ENCODE assay signal across 10 cellular contexts in the genomic region with DNA sequence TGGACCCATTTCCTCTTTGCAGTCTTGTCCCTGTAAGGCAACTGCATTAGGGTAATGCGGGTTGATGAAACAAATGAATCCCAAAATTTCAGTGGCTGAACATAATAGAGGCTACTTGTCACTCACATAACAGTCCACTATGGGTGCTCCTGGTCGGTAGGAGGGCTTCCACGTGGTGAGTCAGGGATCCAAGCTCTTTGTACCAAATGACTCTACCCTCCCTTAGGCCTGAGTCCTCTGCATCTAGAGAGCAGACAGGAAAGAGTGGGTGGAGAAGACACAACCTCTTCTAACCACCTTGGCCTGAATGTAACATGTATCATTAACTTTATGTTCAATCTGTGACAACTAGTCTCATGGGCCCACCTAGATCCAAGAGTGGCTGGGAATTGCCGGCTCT.
DNase-seq lines count a peak whose midpoint lies in the region; ATAC-seq, FAIRE-seq and TF ChIP-seq lines count a peak whose summit lies in the region.
"Had no signal": no experiment of that assay in that cellular context is flagged by ENCODE, and none has a peak within 500 bp of the region (broad histone marks: within the 10 kb centered on the region; RNA-seq: fewer than 3 reads in every experiment).

No MANE protein-coding gene starts in this region.

- TF ChIP-seq CTCF in GM12878 (IDR thresholded peaks at IDR 0.05 in 2 of 3, conservative IDR thresholded peaks at IDR 0.05 in 1 of 3; ENCODE audit: control insufficient read depth in 2 of 3, extremely low read depth in 1 of 3, insufficient read depth in 1 of 3, low read depth in 3 of 3, low read length in 3 of 3) (no peak), progenitor cell of endocrine pancreas (IDR thresholded peaks at IDR 0.05; ENCODE audit: unreplicated experiment) (no peak)

- no peak for TF ChIP-seq RAD21 in GM12878 (IDR thresholded peaks at IDR 0.05; ENCODE audit: insufficient read depth, low read depth, low read length)

- SMC1A ChIA-PET in GM12878 (lab: Charles Lee; ENCODE audit: uncharacterized antibody, unreplicated experiment): no interaction called here

- H3K4me3 ChIP-seq in GM12878: no peak overlapping the region
- H3K4me3 ChIP-seq: tibial artery had no signal

- H3K27me3 ChIP-seq in GM12878 (replicated peaks in 1 of 2; ENCODE audit: control insufficient read depth in 2 of 2, insufficient read depth in 2 of 2, low read length in 1 of 2): no peaks in the 10 kb centered on the region
- H3K27me3 ChIP-seq: tibial artery had no signal

- H3K27ac ChIP-seq in GM12878 (ENCODE audit: control insufficient read depth, insufficient read depth): no peak overlapping the region
- H3K27ac ChIP-seq: tibial artery had no signal

- TF ChIP-seq EP300 in GM12878 (IDR thresholded peaks at IDR 0.05; ENCODE audit: borderline replicate concordance in 1 of 2, control insufficient read depth in 1 of 2, low read depth in 2 of 2, low read length in 2 of 2): no peak

- no peaks in the 10 kb centered on the region for H3K36me3 ChIP-seq in GM12878 (ENCODE audit: control insufficient read depth in 2 of 2, insufficient read depth in 2 of 2, low read length in 1 of 2)
- H3K36me3 ChIP-seq: tibial artery had no signal

- POLR2A ChIA-PET in GM12878 (lab: Charles Lee): interaction anchor here (0.6 kb wide), 1 partner anchor 611 kb away, joined by 4 read pairs; no protein-coding TSS in a partner anchor

- 25% methylated on average over 4 of the region's 4 CpGs for WGBS in GM12878 (ENCODE audit: insufficient coverage, insufficient replicate concordance, low lambda C conversion rate, missing lambda C conversion rate)

- H3K4me2 ChIP-seq in GM12878 (ENCODE audit: control insufficient read depth, insufficient read depth): no peak overlapping the region

- peaks cover 29% of the 10 kb centered on the region for H3K4me1 Mint-ChIP-seq in activated naive CD4-positive, alpha-beta T cell treated with anti-CD3 and anti-CD28 coated beads for 36 hours (ENCODE audit: low read depth)
- H3K4me1 Mint-ChIP-seq in stimulated activated naive CD8-positive, alpha-beta T cell treated with anti-CD3 and anti-CD28 coated beads, Interleukin-15, amount 100 ng/mL, for 72 hours: peaks cover 37% of the 10 kb centered on the region
- peaks cover 4% of the 10 kb centered on the region for H3K4me1 Mint-ChIP-seq in progenitor cell of endocrine pancreas (ENCODE audit: low read depth)

- RAD21 ChIA-PET in GM12878 (lab: Charles Lee; ENCODE audit: unreplicated experiment): no interaction called here

- peak; percentile 80 for ATAC-seq in HG02884 (IDR thresholded peaks at IDR 0.05; ENCODE audit: unreplicated experiment)
- ATAC-seq in GM12878: peak; percentile 31
- peak; percentile 93 for ATAC-seq in stimulated activated naive CD8-positive, alpha-beta T cell treated with anti-CD3 and anti-CD28 coated beads, Interleukin-15, amount 100 ng/mL, for 72 hours
- ATAC-seq: left colon had no signal

- H3K9ac ChIP-seq in GM12878 (ENCODE audit: control insufficient read depth, insufficient read depth, low read length): no peak overlapping the region

- BruUV-seq in GM12878 (replicated peaks; lab: Mats Ljungman, UMichigan): no TSS peak

- FAIRE-seq in GM12878 (lab: Jason Lieb, UNC): peak; percentile 27

- intact Hi-C loops in activated naive CD4-positive, alpha-beta T cell treated with anti-CD3 and anti-CD28 coated beads for 36 hours (cut with micrococcal nuclease): loop anchor here (1.0 kb wide), 1 partner anchor 18 kb away; no protein-coding TSS in a partner anchor
- intact Hi-C loops in GM12878 (cut with micrococcal nuclease; ENCODE audit: unreplicated experiment): no loop called here

- H2AFZ ChIP-seq in GM12878 (ENCODE audit: control insufficient read depth, low read depth, low read length): no peak overlapping the region

- in situ Hi-C loops in GM12878 (cut with MboI): no loop called here

- H3K4me3 Mint-ChIP-seq in activated naive CD4-positive, alpha-beta T cell treated with anti-CD3 and anti-CD28 coated beads for 36 hours: no peak overlapping the region
- H3K4me3 Mint-ChIP-seq in stimulated activated naive CD8-positive, alpha-beta T cell treated with anti-CD3 and anti-CD28 coated beads, Interleukin-15, amount 100 ng/mL, for 72 hours: peak overlapping the region in 1 of 2 donors; percentile 58
- no peak overlapping the region for H3K4me3 Mint-ChIP-seq in progenitor cell of endocrine pancreas (ENCODE audit: low read depth)

- H4K20me1 ChIP-seq in GM12878 (ENCODE audit: control insufficient read depth, insufficient read depth): no peaks in the 10 kb centered on the region

- TF ChIP-seq POLR2A in GM12878 (IDR thresholded peaks at IDR 0.05; ENCODE audit: low read depth, low read length): no peak

- H3K79me2 ChIP-seq in GM12878 (ENCODE audit: control insufficient read depth, insufficient read depth, low read length): no peaks in the 10 kb centered on the region

- peak; percentile 45 for DNase-seq in activated naive CD4-positive, alpha-beta T cell treated with anti-CD3 and anti-CD28 coated beads for 36 hours
- no peak for DNase-seq in activated naive CD4-positive, alpha-beta T cell (lab: John Stamatoyannopoulos, UW)
- peak; percentile 15 for DNase-seq in GM12878 (ENCODE audit: low read depth, low spot score)
- DNase-seq in stimulated activated naive CD8-positive, alpha-beta T cell treated with anti-CD3 and anti-CD28 coated beads, Interleukin-15, amount 100 ng/mL, for 72 hours: peak; percentile 32 to 44
- no peak for DNase-seq in progenitor cell of endocrine pancreas (ENCODE audit: low spot score, unreplicated experiment)
- DNase-seq in effector CD8-positive, alpha-beta T cell (lab: John Stamatoyannopoulos, UW): no peak
- DNase-seq in COR-L47 (lab: John Stamatoyannopoulos, UW): no peak
- DNase-seq: left colon, tibial artery had no signal

- CTCF ChIA-PET in activated naive CD4-positive, alpha-beta T cell treated with anti-CD3 and anti-CD28 coated beads for 36 hours (lab: Charles Lee): no interaction called here
- CTCF ChIA-PET in GM12878 (lab: Yijun Ruan, JAX): no interaction called here

- no peak overlapping the region for H3K27ac Mint-ChIP-seq in activated naive CD4-positive, alpha-beta T cell treated with anti-CD3 and anti-CD28 coated beads for 36 hours
- peak overlapping the region; percentile 14 to 76 for H3K27ac Mint-ChIP-seq in stimulated activated naive CD8-positive, alpha-beta T cell treated with anti-CD3 and anti-CD28 coated beads, Interleukin-15, amount 100 ng/mL, for 72 hours
- H3K27ac Mint-ChIP-seq in progenitor cell of endocrine pancreas: no peak overlapping the region

- H3K36me3 Mint-ChIP-seq in activated naive CD4-positive, alpha-beta T cell treated with anti-CD3 and anti-CD28 coated beads for 36 hours (ENCODE audit: low read depth): no peaks in the 10 kb centered on the region
- H3K36me3 Mint-ChIP-seq in progenitor cell of endocrine pancreas (ENCODE audit: insufficient read depth): no peaks in the 10 kb centered on the region

- no peaks in the 10 kb centered on the region for H3K4me1 ChIP-seq in GM12878 (ENCODE audit: control insufficient read depth, insufficient read depth, low read length)

- no peaks in the 10 kb centered on the region for H3K27me3 Mint-ChIP-seq in activated naive CD4-positive, alpha-beta T cell treated with anti-CD3 and anti-CD28 coated beads for 36 hours (ENCODE audit: low read depth)
- H3K27me3 Mint-ChIP-seq in stimulated activated naive CD8-positive, alpha-beta T cell treated with anti-CD3 and anti-CD28 coated beads, Interleukin-15, amount 100 ng/mL, for 72 hours: no peaks in the 10 kb centered on the region
- no peaks in the 10 kb centered on the region for H3K27me3 Mint-ChIP-seq in progenitor cell of endocrine pancreas

- no peaks in the 10 kb centered on the region for H3K9me3 ChIP-seq in GM12878 (replicated peaks; ENCODE audit: control insufficient read depth, insufficient read depth, low read length)
- H3K9me3 ChIP-seq: tibial artery had no signal

- no peaks in the 10 kb centered on the region for H3K9me3 Mint-ChIP-seq in activated naive CD4-positive, alpha-beta T cell treated with anti-CD3 and anti-CD28 coated beads for 36 hours
- H3K9me3 Mint-ChIP-seq in stimulated activated naive CD8-positive, alpha-beta T cell treated with anti-CD3 and anti-CD28 coated beads, Interleukin-15, amount 100 ng/mL, for 72 hours: no peaks in the 10 kb centered on the region
- peaks cover 2% of the 10 kb centered on the region for H3K9me3 Mint-ChIP-seq in progenitor cell of endocrine pancreas (ENCODE audit: low read depth)

TF ChIP-seq in GM12878, 131 proteins besides CTCF, POLR2A, EP300 and RAD21 (continues in another document):
- TF ChIP-seq, protein P1, sequence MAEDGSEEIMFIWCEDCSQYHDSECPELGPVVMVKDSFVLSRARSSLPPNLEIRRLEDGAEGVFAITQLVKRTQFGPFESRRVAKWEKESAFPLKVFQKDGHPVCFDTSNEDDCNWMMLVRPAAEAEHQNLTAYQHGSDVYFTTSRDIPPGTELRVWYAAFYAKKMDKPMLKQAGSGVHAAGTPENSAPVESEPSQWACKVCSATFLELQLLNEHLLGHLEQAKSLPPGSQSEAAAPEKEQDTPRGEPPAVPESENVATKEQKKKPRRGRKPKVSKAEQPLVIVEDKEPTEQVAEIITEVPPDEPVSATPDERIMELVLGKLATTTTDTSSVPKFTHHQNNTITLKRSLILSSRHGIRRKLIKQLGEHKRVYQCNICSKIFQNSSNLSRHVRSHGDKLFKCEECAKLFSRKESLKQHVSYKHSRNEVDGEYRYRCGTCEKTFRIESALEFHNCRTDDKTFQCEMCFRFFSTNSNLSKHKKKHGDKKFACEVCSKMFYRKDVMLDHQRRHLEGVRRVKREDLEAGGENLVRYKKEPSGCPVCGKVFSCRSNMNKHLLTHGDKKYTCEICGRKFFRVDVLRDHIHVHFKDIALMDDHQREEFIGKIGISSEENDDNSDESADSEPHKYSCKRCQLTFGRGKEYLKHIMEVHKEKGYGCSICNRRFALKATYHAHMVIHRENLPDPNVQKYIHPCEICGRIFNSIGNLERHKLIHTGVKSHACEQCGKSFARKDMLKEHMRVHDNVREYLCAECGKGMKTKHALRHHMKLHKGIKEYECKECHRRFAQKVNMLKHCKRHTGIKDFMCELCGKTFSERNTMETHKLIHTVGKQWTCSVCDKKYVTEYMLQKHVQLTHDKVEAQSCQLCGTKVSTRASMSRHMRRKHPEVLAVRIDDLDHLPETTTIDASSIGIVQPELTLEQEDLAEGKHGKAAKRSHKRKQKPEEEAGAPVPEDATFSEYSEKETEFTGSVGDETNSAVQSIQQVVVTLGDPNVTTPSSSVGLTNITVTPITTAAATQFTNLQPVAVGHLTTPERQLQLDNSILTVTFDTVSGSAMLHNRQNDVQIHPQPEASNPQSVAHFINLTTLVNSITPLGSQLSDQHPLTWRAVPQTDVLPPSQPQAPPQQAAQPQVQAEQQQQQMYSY (CRISPR knock-in tag; IDR thresholded peaks at IDR 0.05): no peak
- TF ChIP-seq SMAD5 (IDR thresholded peaks at IDR 0.05; ENCODE audit: low read depth) (no peak), MEF2B (IDR thresholded peaks at IDR 0.05; ENCODE audit: partially characterized antibody, poor library complexity, severe bottlenecking) (no peak), RUNX3 (IDR thresholded peaks at IDR 0.05; ENCODE audit: low read length) (peak; percentile 43; the same call in 1 of the 2 replicates), SPI1 (IDR thresholded peaks at IDR 0.05; ENCODE audit: borderline replicate concordance, insufficient read depth, low read depth, low read length) (peak; percentile 26; the same call in 1 of the 2 replicates), TCF3 (IDR thresholded peaks at IDR 0.05; ENCODE audit: borderline replicate concordance, insufficient read depth, low read depth, low read length) (no peak)

Comparison
In these comparisons a context has a peak if more than half of its experiments do, and no peak if none do; other contexts are left out.
1. DNase-seq: peak in activated naive CD4-positive, alpha-beta T cell treated with anti-CD3 and anti-CD28 coated beads for 36 hours (single experiment), GM12878 (single experiment) and stimulated activated naive CD8-positive, alpha-beta T cell treated with anti-CD3 and anti-CD28 coated beads, Interleukin-15, amount 100 ng/mL, for 72 hours (2 of 2); none in activated naive CD4-positive, alpha-beta T cell (0 of 4), progenitor cell of endocrine pancreas (single experiment), effector CD8-positive, alpha-beta T cell (single experiment) and COR-L47 (single experiment).
2. H3K27ac Mint-ChIP-seq: peak in stimulated activated naive CD8-positive, alpha-beta T cell treated with anti-CD3 and anti-CD28 coated beads, Interleukin-15, amount 100 ng/mL, for 72 hours (2 of 2); none in activated naive CD4-positive, alpha-beta T cell treated with anti-CD3 and anti-CD28 coated beads for 36 hours (single experiment) and progenitor cell of endocrine pancreas (single experiment).
3. ATAC-seq: peak in every context shown above with its lines; median percentile 93 in stimulated activated naive CD8-positive, alpha-beta T cell treated with anti-CD3 and anti-CD28 coated beads, Interleukin-15, amount 100 ng/mL, for 72 hours; 80 in HG02884; 31 in GM12878.